Comparison of ENCODE assay signal across 21 cellular contexts in genomic region chr11:118054712-118055640, GRCh38. TPM values are rescaled to one million over a fixed set of nuclear protein-coding genes. Genes with fewer than 3 reads are reported as not detected.
A peak's percentile ranks its signal among the peaks of the same experiment; 100 is the strongest.
DNase-seq lines count a peak whose midpoint lies in the region; ATAC-seq, FAIRE-seq and TF ChIP-seq lines count a peak whose summit lies in the region.
"Had no signal": no experiment of that assay in that cellular context is flagged by ENCODE, and none has a peak within 500 bp of the region (broad histone marks: within the 10 kb centered on the region; RNA-seq: fewer than 3 reads in every experiment).

No MANE protein-coding gene starts in this region.

- no peaks in the 10 kb centered on the region for H3K36me3 Mint-ChIP-seq in activated T-cell treated with anti-CD3 and anti-CD28 coated beads, Interleukin-2, amount 50 U/mL, for 24 hours (ENCODE audit: low read depth)
- H3K36me3 Mint-ChIP-seq in astrocyte (ENCODE audit: low read depth, unreplicated experiment) (no peaks in the 10 kb centered on the region), nephron (ENCODE audit: low read depth) (no peaks in the 10 kb centered on the region)
- no peaks in the 10 kb centered on the region for H3K36me3 Mint-ChIP-seq in activated T-helper 17 cell treated with anti-CD3 and anti-CD28 coated beads, Interleukin-2, amount 50 U/mL, for 72 hours (ENCODE audit: low read depth)

- H3K4me1 Mint-ChIP-seq in activated T-cell treated with anti-CD3 and anti-CD28 coated beads, Interleukin-2, amount 50 U/mL, for 24 hours (ENCODE audit: low read depth) = peaks cover 32% of the 10 kb centered on the region
- H3K4me1 Mint-ChIP-seq in astrocyte (ENCODE audit: low read depth, unreplicated experiment) (peaks cover 7% of the 10 kb centered on the region), nephron (peaks cover 55% of the 10 kb centered on the region)
- H3K4me1 Mint-ChIP-seq in activated T-helper 17 cell treated with anti-CD3 and anti-CD28 coated beads, Interleukin-2, amount 50 U/mL, for 72 hours = peaks cover 25% of the 10 kb centered on the region

- no peak overlapping the region for H3K4me2 ChIP-seq in astrocyte (ENCODE audit: low read length)
- H3K4me2 ChIP-seq: BLaER1 had no signal

- no peaks in the 10 kb centered on the region for H3K9me3 Mint-ChIP-seq in activated T-cell treated with anti-CD3 and anti-CD28 coated beads, Interleukin-2, amount 50 U/mL, for 24 hours
- H3K9me3 Mint-ChIP-seq in astrocyte (ENCODE audit: unreplicated experiment) = no peaks in the 10 kb centered on the region
- H3K9me3 Mint-ChIP-seq in nephron = no peaks in the 10 kb centered on the region
- no peaks in the 10 kb centered on the region for H3K9me3 Mint-ChIP-seq in activated T-helper 17 cell treated with anti-CD3 and anti-CD28 coated beads, Interleukin-2, amount 50 U/mL, for 72 hours
- H3K9me3 Mint-ChIP-seq: HFFc6 had no signal

- H3K4me1 ChIP-seq in astrocyte (ENCODE audit: insufficient read depth, low read length) (no peaks in the 10 kb centered on the region), testis (peaks cover 2% of the 10 kb centered on the region)

- 75 to 88% methylated on average over 12 of the region's 12 CpGs for WGBS in testis, 2 donors

- H3K27ac ChIP-seq in astrocyte (ENCODE audit: low read depth, low read length) (no peak overlapping the region), testis (no peak overlapping the region)
- H3K27ac ChIP-seq: BLaER1 had no signal

- DNase-seq in activated T-cell treated with anti-CD3 and anti-CD28 coated beads, Interleukin-2, amount 50 U/mL, for 24 hours = peak; percentile 15
- no peak for DNase-seq in activated T-cell treated with anti-CD3 and anti-CD28 coated beads, Interleukin-2, amount 50 U/mL, for 48 hours
- DNase-seq in astrocyte (ENCODE audit: low read depth) (peak; percentile 1), testis (peak; percentile 11), NCI-H446 (lab: John Stamatoyannopoulos, UW) (no peak)
- DNase-seq: 8988T, DMS 273 treated with DMSO at 0.1 percent for 48 hours, HFFc6, MG63, NCI-H1105, NCI-H187 treated with DMSO at 0.1 percent for 48 hours, NCI-H2171, NCI-H774 had no signal

- no peak overlapping the region for H3K4me3 Mint-ChIP-seq in activated T-cell treated with anti-CD3 and anti-CD28 coated beads, Interleukin-2, amount 50 U/mL, for 24 hours
- H3K4me3 Mint-ChIP-seq in astrocyte (ENCODE audit: unreplicated experiment) = no peak overlapping the region
- H3K4me3 Mint-ChIP-seq in nephron = no peak overlapping the region
- H3K4me3 Mint-ChIP-seq in activated T-helper 17 cell treated with anti-CD3 and anti-CD28 coated beads, Interleukin-2, amount 50 U/mL, for 72 hours = no peak overlapping the region
- H3K4me3 Mint-ChIP-seq: HFFc6 had no signal

- H3K9me3 ChIP-seq in astrocyte (ENCODE audit: insufficient read depth, low read depth, low read length) = no peaks in the 10 kb centered on the region
- H3K9me3 ChIP-seq in testis = no peaks in the 10 kb centered on the region
- H3K9me3 ChIP-seq: BLaER1, MG63 had no signal

- intact Hi-C loops in testis (cut with DNase I; ENCODE audit: low total_unique reads) = loop anchor here (10.0 kb wide), 2 partner anchors 110 to 250 kb away; no protein-coding TSS in a partner anchor

- no peaks in the 10 kb centered on the region for H3K79me2 ChIP-seq in astrocyte (ENCODE audit: insufficient read depth, low read length)

- no peak overlapping the region for H3K9ac ChIP-seq in astrocyte (ENCODE audit: low read length)
- H3K9ac ChIP-seq: BLaER1 had no signal

- H3K4me3 ChIP-seq in astrocyte (ENCODE audit: insufficient read depth, low read depth, low read length) (no peak overlapping the region), testis (no peak overlapping the region)
- H3K4me3 ChIP-seq: BLaER1, MG63 had no signal

- H2AFZ ChIP-seq in astrocyte (ENCODE audit: low read depth, low read length) = no peak overlapping the region

- no peaks in the 10 kb centered on the region for H3K27me3 Mint-ChIP-seq in activated T-cell treated with anti-CD3 and anti-CD28 coated beads, Interleukin-2, amount 50 U/mL, for 24 hours
- H3K27me3 Mint-ChIP-seq in astrocyte (ENCODE audit: low read depth, unreplicated experiment) (peaks cover 45% of the 10 kb centered on the region), nephron (ENCODE audit: low read depth) (peaks cover 22% of the 10 kb centered on the region)
- H3K27me3 Mint-ChIP-seq in activated T-helper 17 cell treated with anti-CD3 and anti-CD28 coated beads, Interleukin-2, amount 50 U/mL, for 72 hours = peaks cover 12% of the 10 kb centered on the region

- H3K36me3 ChIP-seq in astrocyte (ENCODE audit: insufficient read depth, low read length) (no peaks in the 10 kb centered on the region), testis (ENCODE audit: low read depth, missing control alignments) (no peaks in the 10 kb centered on the region)
- H3K36me3 ChIP-seq: BLaER1, MG63 had no signal

- no peak overlapping the region for H3K27ac Mint-ChIP-seq in activated T-cell treated with anti-CD3 and anti-CD28 coated beads, Interleukin-2, amount 50 U/mL, for 24 hours
- H3K27ac Mint-ChIP-seq in astrocyte (ENCODE audit: unreplicated experiment) = no peak overlapping the region
- peak overlapping the region in 2 of 3 experiments; percentile 27 to 38 for H3K27ac Mint-ChIP-seq in nephron
- H3K27ac Mint-ChIP-seq in activated T-helper 17 cell treated with anti-CD3 and anti-CD28 coated beads, Interleukin-2, amount 50 U/mL, for 72 hours = no peak overlapping the region
- H3K27ac Mint-ChIP-seq: HFFc6 had no signal

- no peak for ATAC-seq in GM18511 (IDR thresholded peaks at IDR 0.05; ENCODE audit: unreplicated experiment)
- no peak for ATAC-seq in activated T-helper 17 cell treated with anti-CD3 and anti-CD28 coated beads, Interleukin-2, amount 50 U/mL, for 72 hours (replicated peaks)
- ATAC-seq: Panc1 had no signal

- TF ChIP-seq POLR2A in testis (IDR thresholded peaks at IDR 0.05) = no peak

- TF ChIP-seq CTCF in astrocyte (IDR thresholded peaks at IDR 0.05; ENCODE audit: insufficient read depth, low read depth, low read length) (no peak), nephron (IDR thresholded peaks at IDR 0.05; ENCODE audit: unreplicated experiment in 3 of 3) (no peak), testis (IDR thresholded peaks at IDR 0.05) (no peak)

- no peak for FAIRE-seq in astrocyte (lab: Jason Lieb, UNC)
- FAIRE-seq: H1 had no signal

- no peaks in the 10 kb centered on the region for H4K20me1 ChIP-seq in astrocyte (ENCODE audit: insufficient read depth, low read length)
- H4K20me1 ChIP-seq: BLaER1 had no signal

- peaks cover 2% of the 10 kb centered on the region for H3K27me3 ChIP-seq in astrocyte (ENCODE audit: insufficient read depth, low read length)
- H3K27me3 ChIP-seq in testis = no peaks in the 10 kb centered on the region
- H3K27me3 ChIP-seq: BLaER1, MG63 had no signal

RNA-seq across cellular contexts. Expression of gene TMPRSS4, which starts 21.9 kb away (rescaled TPM):
- total RNA-seq in astrocyte (not detected in 2 replicates), testis (1 to 10 TPM; 1.2 to 1.3 TPM)
- 4.3 TPM for polyA plus RNA-seq in testis (ENCODE audit: insufficient read depth, low read depth, low replicate concordance)
- under 1 TPM in 1 of 2 donors, not detected in 1; 0.11 TPM for total RNA-seq in activated T-helper 17 cell treated with anti-CD3 and anti-CD28 coated beads, Interleukin-2, amount 50 U/mL, for 72 hours
- total RNA-seq: Daoy, HFFc6, NCI-H460 had no signal

RNA-seq across cellular contexts. Expression of gene SMIM35, which starts 31.8 kb away (rescaled TPM):
- not detected in 2 replicates for total RNA-seq in astrocyte
- total RNA-seq in testis = under 1 TPM in 1 of 2 donors, not detected in 1; 0.19 TPM
- 0.17 TPM for polyA plus RNA-seq in testis (ENCODE audit: insufficient read depth, low read depth, low replicate concordance)
- not detected for total RNA-seq in activated T-helper 17 cell treated with anti-CD3 and anti-CD28 coated beads, Interleukin-2, amount 50 U/mL, for 72 hours
- total RNA-seq: Daoy, H1, HFFc6, NCI-H460 had no signal
- polyA plus RNA-seq: H1 had no signal

Comparison
In these comparisons a context has a peak if more than half of its experiments do, and no peak if none do; other contexts are left out.
1. DNase-seq: peak in activated T-cell treated with anti-CD3 and anti-CD28 coated beads, Interleukin-2, amount 50 U/mL, for 24 hours (single experiment), astrocyte (single experiment) and testis (single experiment); none in activated T-cell treated with anti-CD3 and anti-CD28 coated beads, Interleukin-2, amount 50 U/mL, for 48 hours (0 of 2) and NCI-H446 (0 of 2).
2. H3K27ac Mint-ChIP-seq: peak in nephron (2 of 3); none in activated T-cell treated with anti-CD3 and anti-CD28 coated beads, Interleukin-2, amount 50 U/mL, for 24 hours (single experiment), astrocyte (single experiment) and activated T-helper 17 cell treated with anti-CD3 and anti-CD28 coated beads, Interleukin-2, amount 50 U/mL, for 72 hours (single experiment).